24 cellular contexts compared by ENCODE assay signal in genomic region chr18:36627616-36628015, GRCh38.
"Had no signal": no experiment of that assay in that cellular context is flagged by ENCODE, and none has a peak within 500 bp of the region (broad histone marks: within the 10 kb centered on the region; RNA-seq: fewer than 3 reads in every experiment).

No MANE protein-coding gene starts in this region.

- FAIRE-seq: colon, endothelial cell of umbilical vein had no signal

- H3K27me3 ChIP-seq: brain microvascular endothelial cell, dorsolateral prefrontal cortex, esophagus muscularis mucosa, foreskin keratinocyte, neutrophil, ovary, transverse colon had no signal

- H3K27ac ChIP-seq: brain microvascular endothelial cell, dorsolateral prefrontal cortex, foreskin keratinocyte, neutrophil, ovary, prostate gland, SK-N-MC had no signal

- H3K9me3 ChIP-seq: esophagus muscularis mucosa, neutrophil, ovary, prostate gland, transverse colon had no signal

- H3K4me3 ChIP-seq: dorsolateral prefrontal cortex, esophagus muscularis mucosa, ovary, prostate gland, SK-N-MC, transverse colon had no signal

- ATAC-seq: effector memory CD8-positive, alpha-beta T cell; foreskin keratinocyte; right cardiac atrium; stimulated activated naive CD8-positive, alpha-beta T cell treated with anti-CD3 and anti-CD28 coated beads, Interleukin-15, amount 100 ng/mL, for 72 hours; T-helper 17 cell had no signal

- DNase-seq: activated CD4-positive, alpha-beta memory T cell treated with anti-CD3 and anti-CD28 coated beads, Interleukin-2, amount 10 ng/mL, durations not matched to agents 7 days and 5 days; activated CD4-positive, alpha-beta T cell treated with anti-CD3 and anti-CD28 coated beads for 4 hours; activated CD4-positive, CD25-positive, alpha-beta regulatory T cell; activated effector memory CD4-positive, alpha-beta T cell treated with anti-CD3 and anti-CD28 coated beads, Interleukin-2, amount 50 U/mL, for 16 hours; activated naive CD4-positive, alpha-beta T cell treated with anti-CD3 and anti-CD28 coated beads, Interleukin-2, amount 10 ng/mL, durations not matched to agents 7 days and 5 days; anterior cingulate cortex; brain microvascular endothelial cell; dorsolateral prefrontal cortex; effector memory CD8-positive, alpha-beta T cell; foreskin keratinocyte; hypothalamus; ovary; right cardiac atrium; stimulated activated CD4-positive, alpha-beta T cell treated with anti-CD3 and anti-CD28 coated beads, Interleukin-1b, Interleukin-23, amount 100 ng/mL, for 48 hours; stimulated activated naive CD8-positive, alpha-beta T cell treated with anti-CD3 and anti-CD28 coated beads, Interleukin-15, amount 100 ng/mL, for 72 hours; SW 1271; T-helper 17 cell; transverse colon had no signal

- H3K36me3 ChIP-seq: brain microvascular endothelial cell, esophagus muscularis mucosa, neutrophil, ovary, prostate gland, transverse colon had no signal

- H3K4me1 ChIP-seq: foreskin keratinocyte, prostate gland, transverse colon had no signal
